In the genomic region with DNA sequence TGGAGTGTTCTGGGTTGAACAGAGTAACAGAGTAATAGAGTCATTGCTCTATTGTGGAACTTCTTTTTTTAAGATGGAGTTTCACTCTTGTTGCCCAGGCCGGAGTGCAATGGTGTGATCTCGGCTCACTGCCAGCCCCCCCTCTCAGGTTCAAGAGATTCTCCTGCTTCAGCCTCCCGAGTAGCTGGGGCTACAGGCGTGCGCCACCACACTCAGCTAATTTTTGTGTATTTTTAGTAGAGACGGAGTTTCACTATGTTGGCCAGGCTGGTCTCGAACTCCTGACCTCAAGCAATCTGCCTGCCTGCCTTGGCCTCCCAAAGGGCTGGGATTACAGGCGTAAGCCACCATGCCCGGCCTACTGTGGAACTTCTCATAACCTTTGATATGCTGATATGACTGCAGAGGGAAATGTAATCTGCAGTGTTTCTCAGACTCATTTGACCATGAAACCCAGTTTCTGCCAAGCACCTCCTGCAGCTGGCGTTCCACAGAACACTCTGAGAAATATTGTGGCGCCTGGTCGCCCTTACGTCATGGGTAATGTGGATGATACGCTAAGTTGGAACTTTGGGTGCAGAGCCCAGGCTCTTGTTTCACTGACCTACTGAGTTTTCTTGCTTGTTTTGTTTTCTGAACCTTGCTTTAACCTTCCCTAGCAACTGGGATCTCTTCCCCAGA, we compare ENCODE assay signal across 11 cellular contexts.
DNase-seq lines count a peak whose midpoint lies in the region; ATAC-seq, FAIRE-seq and TF ChIP-seq lines count a peak whose summit lies in the region.
"Had no signal": no experiment of that assay in that cellular context is flagged by ENCODE, and none has a peak within 500 bp of the region (broad histone marks: within the 10 kb centered on the region; RNA-seq: fewer than 3 reads in every experiment).

No MANE protein-coding gene starts in this region.

- no peak for TF ChIP-seq POLR2A in Peyer's patch (IDR thresholded peaks at IDR 0.05)

- no peaks in the 10 kb centered on the region for H3K27me3 ChIP-seq in Peyer's patch

- no peak overlapping the region for H3K4me3 ChIP-seq in Peyer's patch
- H3K4me3 ChIP-seq: adrenal gland had no signal

- peak; percentile 72 for ATAC-seq in GM19452 (IDR thresholded peaks at IDR 0.05; ENCODE audit: unreplicated experiment)
- peak; percentile 74 for ATAC-seq in HG02943 (IDR thresholded peaks at IDR 0.05; ENCODE audit: low read depth, unreplicated experiment)

- H3K9me3 ChIP-seq in Peyer's patch = no peaks in the 10 kb centered on the region
- H3K9me3 ChIP-seq: adrenal gland had no signal

- peak overlapping the region in 1 of 4 donors; percentile 60 for H3K27ac ChIP-seq in Peyer's patch
- H3K27ac ChIP-seq: adrenal gland had no signal

- H3K4me1 ChIP-seq in Peyer's patch = peaks cover 0 to 8% (median 2%) of the 10 kb centered on the region in 4 donors
- H3K4me1 ChIP-seq: adrenal gland had no signal

- DNase-seq in GM18507 (ENCODE audit: extremely low spot score, insufficient read length, low read depth) (no peak), Peyer's patch (peak in 2 of 3 donors; percentile 76 to 77), amygdala (lab: John Stamatoyannopoulos, UW) (no peak), D341Med (ENCODE audit: low spot score) (no peak), NCI-H1105 (lab: John Stamatoyannopoulos, UW) (no peak), NCI-H2029 treated with DMSO at 0.1 percent for 48 hours (lab: John Stamatoyannopoulos, UW) (no peak)
- DNase-seq: adrenal gland; stimulated activated CD4-positive, alpha-beta T cell treated with anti-CD3 and anti-CD28 coated beads, Interleukin-4, amount 100 ng/mL, for 1 hour had no signal

- no peak for TF ChIP-seq CTCF in Peyer's patch (IDR thresholded peaks at IDR 0.05)

- FAIRE-seq in GM18507 (lab: Jason Lieb, UNC) = peak; percentile 95
- FAIRE-seq: RCC 7860 had no signal

- H3K36me3 ChIP-seq in Peyer's patch = no peaks in the 10 kb centered on the region
- H3K36me3 ChIP-seq: adrenal gland had no signal

Comparison
In these comparisons a context has a peak if more than half of its experiments do, and no peak if none do; other contexts are left out.
1. DNase-seq: peak in Peyer's patch (2 of 3); none in GM18507 (single experiment), amygdala (0 of 56), D341Med (single experiment), NCI-H1105 (single experiment) and NCI-H2029 treated with DMSO at 0.1 percent for 48 hours (single experiment).